In genomic region chrX:4320436-4320947, GRCh38 we compare ENCODE assay signal across 13 cellular contexts.
"Had no signal": no experiment of that assay in that cellular context is flagged by ENCODE, and none has a peak within 500 bp of the region (broad histone marks: within the 10 kb centered on the region; RNA-seq: fewer than 3 reads in every experiment).

No MANE protein-coding gene starts in this region.

- H3K4me1 ChIP-seq: psoas muscle, testis had no signal

- H3K4me3 ChIP-seq: coronary artery, psoas muscle, testis had no signal

- H3K27me3 ChIP-seq: testis had no signal

- DNase-seq: activated CD4-positive, alpha-beta memory T cell treated with anti-CD3 and anti-CD28 coated beads for 36 hours; activated naive CD4-positive, alpha-beta T cell treated with Interleukin-2 at 50 U/mL for 16 hours; activated naive CD8-positive, alpha-beta T cell treated with anti-CD3 and anti-CD28 coated beads, Interleukin-2, amount 50 U/mL, for 24 hours; caudate nucleus; effector memory CD8-positive, alpha-beta T cell; left cardiac atrium; natural killer cell; occipital lobe; psoas muscle; stimulated activated CD4-positive, alpha-beta T cell treated with anti-CD3 and anti-CD28 coated beads, Interleukin-4, amount 100 ng/mL, for 1 hour; stimulated activated CD8-positive, alpha-beta memory T cell treated with anti-CD3 and anti-CD28 coated beads, Interleukin-4, amount 100 ng/mL, for 48 hours; testis had no signal

- ATAC-seq: activated naive CD8-positive, alpha-beta T cell treated with anti-CD3 and anti-CD28 coated beads, Interleukin-2, amount 50 U/mL, for 24 hours; effector memory CD8-positive, alpha-beta T cell; left cardiac atrium; natural killer cell; psoas muscle had no signal

- H3K9me3 ChIP-seq: psoas muscle, testis had no signal

- H3K27ac ChIP-seq: coronary artery, psoas muscle, testis had no signal
